17 cellular contexts compared by ENCODE assay signal in genomic region chr16:53933407-53933806, GRCh38.
"Had no signal": no experiment of that assay in that cellular context is flagged by ENCODE, and none has a peak within 500 bp of the region (broad histone marks: within the 10 kb centered on the region; RNA-seq: fewer than 3 reads in every experiment).

No MANE protein-coding gene starts in this region.

- H3K27ac ChIP-seq: breast epithelium, dorsolateral prefrontal cortex, hepatocyte, pancreas, sigmoid colon, spleen, stomach, testis had no signal

- H3K4me3 ChIP-seq: breast epithelium, hepatocyte, pancreas, sigmoid colon, spleen, stomach, testis had no signal

- ATAC-seq: activated naive CD8-positive, alpha-beta T cell treated with anti-CD3 and anti-CD28 coated beads, Interleukin-2, amount 50 U/mL, for 24 hours; esophagus mucosa; naive thymus-derived CD4-positive, alpha-beta T cell; pancreas had no signal

- H3K9me3 Mint-ChIP-seq: activated naive CD4-positive, alpha-beta T cell treated with anti-CD3 and anti-CD28 coated beads for 36 hours; activated T-helper 2 cell treated with anti-CD3 and anti-CD28 coated beads, Interferon-gamma antibody, Interleukin-2, Interleukin-4, amounts not matched to agents 10 μg/mL and 5 μg/mL and 100 μg/mL, durations not matched to agents 14 hours and 24 hours and 36 hours had no signal

- H3K27ac Mint-ChIP-seq: activated naive CD4-positive, alpha-beta T cell treated with anti-CD3 and anti-CD28 coated beads for 36 hours; activated naive CD8-positive, alpha-beta T cell treated with anti-CD3 and anti-CD28 coated beads, Interleukin-2, amount 50 U/mL, for 24 hours; activated T-helper 2 cell treated with anti-CD3 and anti-CD28 coated beads, Interferon-gamma antibody, Interleukin-2, Interleukin-4, amounts not matched to agents 10 μg/mL and 5 μg/mL and 100 μg/mL, durations not matched to agents 14 hours and 24 hours and 36 hours; naive thymus-derived CD4-positive, alpha-beta T cell had no signal

- H3K36me3 ChIP-seq: breast epithelium had no signal

- DNase-seq: activated CD4-positive, alpha-beta T cell treated with anti-CD3 and anti-CD28 coated beads, Interleukin-2, amount 50 U/mL, for 1 hour; activated CD4-positive, CD25-positive, alpha-beta regulatory T cell; activated naive CD4-positive, alpha-beta T cell treated with anti-CD3 and anti-CD28 coated beads for 36 hours; activated naive CD8-positive, alpha-beta T cell treated with anti-CD3 and anti-CD28 coated beads, Interleukin-2, amount 50 U/mL, for 24 hours; aorta; dorsolateral prefrontal cortex; islet precursor cell; naive thymus-derived CD4-positive, alpha-beta T cell; pancreas; sigmoid colon; spleen; stomach; testis had no signal

- H3K27me3 ChIP-seq: breast epithelium, dorsolateral prefrontal cortex, hepatocyte, pancreas, sigmoid colon, spleen, stomach, testis had no signal

- H3K4me1 Mint-ChIP-seq: activated naive CD8-positive, alpha-beta T cell treated with anti-CD3 and anti-CD28 coated beads, Interleukin-2, amount 50 U/mL, for 24 hours had no signal

- H3K79me2 ChIP-seq: hepatocyte had no signal

- H3K4me3 Mint-ChIP-seq: activated naive CD4-positive, alpha-beta T cell treated with anti-CD3 and anti-CD28 coated beads for 36 hours; activated naive CD8-positive, alpha-beta T cell treated with anti-CD3 and anti-CD28 coated beads, Interleukin-2, amount 50 U/mL, for 24 hours; naive thymus-derived CD4-positive, alpha-beta T cell had no signal

- H3K4me1 ChIP-seq: breast epithelium, testis had no signal

- H3K27me3 Mint-ChIP-seq: activated naive CD8-positive, alpha-beta T cell treated with anti-CD3 and anti-CD28 coated beads, Interleukin-2, amount 50 U/mL, for 24 hours; naive thymus-derived CD4-positive, alpha-beta T cell had no signal

- H2AFZ ChIP-seq: hepatocyte had no signal

- H3K4me2 ChIP-seq: hepatocyte had no signal
